In genomic region chr5:37047947-37048346, GRCh38 we compare ENCODE assay signal across 33 cellular contexts.
"Had no signal": no experiment of that assay in that cellular context is flagged by ENCODE, and none has a peak within 500 bp of the region (broad histone marks: within the 10 kb centered on the region; RNA-seq: fewer than 3 reads in every experiment).

No MANE protein-coding gene starts in this region.

- H3K4me3 ChIP-seq: adrenal gland, ascending aorta, body of pancreas, breast epithelium, cardiac muscle cell had no signal

- H3K9me3 ChIP-seq: adrenal gland, ascending aorta, body of pancreas, breast epithelium had no signal

- DNase-seq: activated effector memory CD4-positive, alpha-beta T cell treated with anti-CD3 and anti-CD28 coated beads, Interleukin-2, amount 50 U/mL, for 16 hours; activated effector memory CD4-positive, alpha-beta T cell treated with Interleukin-2 at 50 U/mL for 16 hours; activated gamma-delta T cell; activated gamma-delta T cell treated with Interleukin-2 at 50 U/mL for 16 hours; activated naive CD4-positive, alpha-beta T cell; activated naive CD4-positive, alpha-beta T cell treated with anti-CD3 and anti-CD28 coated beads for 36 hours; activated naive CD4-positive, alpha-beta T cell treated with anti-CD3 and anti-CD28 coated beads, Interleukin-2, amount 10 ng/mL, durations not matched to agents 7 days and 5 days; activated naive CD4-positive, alpha-beta T cell treated with anti-CD3 and anti-CD28 coated beads, Interleukin-2, amount 50 U/mL, for 16 hours; activated naive CD4-positive, alpha-beta T cell treated with Interleukin-2 at 50 U/mL for 16 hours; activated naive CD8-positive, alpha-beta T cell treated with anti-CD3 and anti-CD28 coated beads for 36 hours; activated naive CD8-positive, alpha-beta T cell treated with anti-CD3 and anti-CD28 coated beads, Interleukin-2, amount 10 ng/mL, durations not matched to agents 7 days and 5 days; activated naive CD8-positive, alpha-beta T cell treated with anti-CD3 and anti-CD28 coated beads, Interleukin-2, amount 50 U/mL, for 24 hours; activated T-cell treated with anti-CD3 and anti-CD28 coated beads, Interleukin-2, amount 50 U/mL, for 24 hours; activated T-cell treated with anti-CD3 and anti-CD28 coated beads, Interleukin-2, amount 50 U/mL, for 4 hours; activated T-cell treated with anti-CD3 and anti-CD28 coated beads, Interleukin-2, amount 50 U/mL, for 48 hours; activated T-cell treated with anti-CD3 and anti-CD28 coated beads, Interleukin-2, amount 50 U/mL, for 72 hours; adrenal gland; amniotic stem cell; amygdala; anterior cingulate cortex; aorta; body of pancreas; brain microvascular endothelial cell; caudate nucleus; central memory CD4-positive, alpha-beta T cell; cerebellar nuclear complex had no signal

- H3K27me3 ChIP-seq: adrenal gland, ascending aorta, body of pancreas, brain microvascular endothelial cell, breast epithelium, cardiac muscle cell had no signal

- ATAC-seq: activated naive CD4-positive, alpha-beta T cell treated with anti-CD3 and anti-CD28 coated beads, Interleukin-2, amount 50 U/mL, for 72 hours; activated naive CD8-positive, alpha-beta T cell treated with anti-CD3 and anti-CD28 coated beads, Interleukin-2, amount 50 U/mL, for 24 hours; activated T-cell treated with anti-CD3 and anti-CD28 coated beads, Interleukin-2, amount 50 U/mL, for 4 hours; activated T-cell treated with anti-CD3 and anti-CD28 coated beads, Interleukin-2, amount 50 U/mL, for 72 hours; activated T-helper 17 cell treated with anti-CD3 and anti-CD28 coated beads, Interleukin-2, amount 50 U/mL, for 72 hours; body of pancreas had no signal

- H3K27ac ChIP-seq: adrenal gland, ascending aorta, body of pancreas, brain microvascular endothelial cell, breast epithelium, cardiac muscle cell had no signal

- H3K4me1 ChIP-seq: adrenal gland, ascending aorta, body of pancreas, breast epithelium had no signal

- FAIRE-seq: astrocyte, bronchial epithelial cell had no signal
